ENCODE assay signal across 9 cellular contexts in the genomic region with DNA sequence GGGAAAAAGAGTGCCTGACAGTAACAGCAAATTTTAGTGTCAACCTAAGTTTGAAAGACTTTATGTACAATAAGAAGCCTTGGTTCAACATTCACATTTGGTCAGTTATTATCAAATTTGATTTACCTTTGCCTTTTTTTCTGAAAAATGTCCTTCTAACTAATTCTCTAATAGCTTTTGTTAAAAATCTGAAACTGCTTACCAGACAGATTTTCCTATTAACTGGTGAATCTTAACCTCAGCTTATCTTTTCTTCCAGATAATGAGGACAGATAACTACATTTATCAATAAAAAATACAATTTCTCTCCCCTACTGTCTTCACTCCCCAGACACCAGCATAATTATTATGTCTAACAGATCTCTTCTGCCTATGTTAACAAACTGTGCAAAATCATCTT.
"Had no signal": no experiment of that assay in that cellular context is flagged by ENCODE, and none has a peak within 500 bp of the region (broad histone marks: within the 10 kb centered on the region; RNA-seq: fewer than 3 reads in every experiment).

No MANE protein-coding gene starts in this region.

- H3K4me2 ChIP-seq: GM23338, KMS-11 had no signal

- H2AFZ ChIP-seq: GM23338 had no signal

- H3K27ac ChIP-seq: KMS-11 had no signal

- H3K4me3 ChIP-seq: GM23338 had no signal

- FAIRE-seq: H1, H54, HTR-8/SVneo had no signal

- DNase-seq: H9, HCEC 1CT, Karpas-422, KBM-7 had no signal

- ATAC-seq: GM23338 had no signal

- H3K9ac ChIP-seq: KMS-11 had no signal
